Comparison of ENCODE assay signal across 14 cellular contexts in genomic region chr3:13009946-13010315, GRCh38.
DNase-seq lines count a peak whose midpoint lies in the region; ATAC-seq and TF ChIP-seq lines count a peak whose summit lies in the region.
"Had no signal": no experiment of that assay in that cellular context is flagged by ENCODE, and none has a peak within 500 bp of the region (broad histone marks: within the 10 kb centered on the region; RNA-seq: fewer than 3 reads in every experiment).

No MANE protein-coding gene starts in this region.

- H3K9ac ChIP-seq in colonic mucosa (ENCODE audit: low read depth in 2 of 2, low read length in 2 of 2): peak overlapping the region in 1 of 2 donors; percentile 43

- H3K36me3 Mint-ChIP-seq in activated CD4-positive, alpha-beta T cell treated with anti-CD3 and anti-CD28 coated beads, Interleukin-2, amount 10 ng/mL, durations not matched to agents 7 days and 5 days (ENCODE audit: low read depth): peaks cover 54% of the 10 kb centered on the region
- H3K36me3 Mint-ChIP-seq: type B pancreatic cell had no signal

- H3K27ac ChIP-seq in colonic mucosa (peak overlapping the region; percentile 32), spleen (peak overlapping the region; percentile 29 to 99 (median 97))
- H3K27ac ChIP-seq: A549 had no signal

- CTCF ChIA-PET in activated CD4-positive, alpha-beta T cell treated with anti-CD3 and anti-CD28 coated beads, Interleukin-2, amount 10 ng/mL, durations not matched to agents 7 days and 5 days (lab: Charles Lee): interaction anchor here (0.7 to 4.1 kb wide), 2 partner anchors 10 to 15 kb away, joined by 3 to 42 read pairs; no protein-coding TSS in a partner anchor

- DNase-seq in activated CD4-positive, alpha-beta T cell treated with anti-CD3 and anti-CD28 coated beads, Interleukin-2, amount 10 ng/mL, durations not matched to agents 7 days and 5 days: no peak
- no peak for DNase-seq in activated CD4-positive, alpha-beta T cell treated with anti-CD3 and anti-CD28 coated beads for 4 hours
- DNase-seq in NB4 (ENCODE audit: low read depth) (no peak), colonic mucosa (no peak), spleen (peak; percentile 80), NCI-H1417 (lab: John Stamatoyannopoulos, UW) (no peak)
- DNase-seq: MG63, PC-3 had no signal

- peaks cover 10% of the 10 kb centered on the region for H3K4me1 ChIP-seq in colonic mucosa
- H3K4me1 ChIP-seq in spleen: peaks cover 77 to 100% (median 100%) of the 10 kb centered on the region in 6 donors
- H3K4me1 ChIP-seq: A549, body of pancreas, HAP-1 had no signal

- ATAC-seq in HG03521 (IDR thresholded peaks at IDR 0.05; ENCODE audit: unreplicated experiment) (no peak), GM19455 (IDR thresholded peaks at IDR 0.05; ENCODE audit: unreplicated experiment) (no peak)
- ATAC-seq: A549, PC-3 had no signal

- H3K4me3 ChIP-seq in NB4 (ENCODE audit: low read depth, low read length) (peak overlapping the region; percentile 39), colonic mucosa (no peak overlapping the region), spleen (peak overlapping the region in 4 of 8 donors; percentile 10 to 69 (median 18))
- H3K4me3 ChIP-seq: A549, body of pancreas, HAP-1, MG63 had no signal

- H3K27me3 Mint-ChIP-seq in activated CD4-positive, alpha-beta T cell treated with anti-CD3 and anti-CD28 coated beads, Interleukin-2, amount 10 ng/mL, durations not matched to agents 7 days and 5 days: no peaks in the 10 kb centered on the region
- H3K27me3 Mint-ChIP-seq: type B pancreatic cell had no signal

- no peaks in the 10 kb centered on the region for H3K27me3 ChIP-seq in colonic mucosa
- H3K27me3 ChIP-seq in spleen (replicated peaks in 1 of 7): no peaks in the 10 kb centered on the region
- H3K27me3 ChIP-seq: body of pancreas, MG63 had no signal

- TF ChIP-seq POLR2A in NB4 (IDR thresholded peaks at IDR 0.05; ENCODE audit: extremely low read depth, insufficient read length): no peak
- TF ChIP-seq POLR2A in spleen (IDR thresholded peaks at IDR 0.05): no peak

- TF ChIP-seq CTCF in NB4 (IDR thresholded peaks at IDR 0.05; ENCODE audit: low read depth, low read length) (no peak), colonic mucosa (IDR thresholded peaks at IDR 0.05) (no peak), spleen (IDR thresholded peaks at IDR 0.05 in 8 of 11, conservative IDR thresholded peaks at IDR 0.05 in 3 of 11) (peak in 1 of 11 experiments; percentile 17)

- peak overlapping the region; percentile 99 for H3K27ac Mint-ChIP-seq in activated CD4-positive, alpha-beta T cell treated with anti-CD3 and anti-CD28 coated beads, Interleukin-2, amount 10 ng/mL, durations not matched to agents 7 days and 5 days
- H3K27ac Mint-ChIP-seq: type B pancreatic cell had no signal

- no peaks in the 10 kb centered on the region for H3K9me3 Mint-ChIP-seq in activated CD4-positive, alpha-beta T cell treated with anti-CD3 and anti-CD28 coated beads, Interleukin-2, amount 10 ng/mL, durations not matched to agents 7 days and 5 days
- H3K9me3 Mint-ChIP-seq: type B pancreatic cell had no signal

- POLR2A ChIA-PET in activated CD4-positive, alpha-beta T cell treated with anti-CD3 and anti-CD28 coated beads, Interleukin-2, amount 10 ng/mL, durations not matched to agents 7 days and 5 days (lab: Charles Lee): no interaction called here

- intact Hi-C loops in colonic mucosa (cut with DNase I): no loop called here
- intact Hi-C loops in spleen (cut with DNase I; ENCODE audit: low total_unique reads): no loop called here

- H3K9me3 ChIP-seq in colonic mucosa: no peaks in the 10 kb centered on the region
- H3K9me3 ChIP-seq in spleen: no peaks in the 10 kb centered on the region
- H3K9me3 ChIP-seq: A549, body of pancreas, HAP-1, MG63 had no signal

- H3K4me1 Mint-ChIP-seq in activated CD4-positive, alpha-beta T cell treated with anti-CD3 and anti-CD28 coated beads, Interleukin-2, amount 10 ng/mL, durations not matched to agents 7 days and 5 days: peaks cover 90% of the 10 kb centered on the region

- H3K36me3 ChIP-seq in colonic mucosa (no peaks in the 10 kb centered on the region), spleen (peaks cover 0 to 32% (median 0%) of the 10 kb centered on the region in 6 donors)
- H3K36me3 ChIP-seq: HAP-1, MG63 had no signal

- peak overlapping the region; percentile 70 for H3K4me3 Mint-ChIP-seq in activated CD4-positive, alpha-beta T cell treated with anti-CD3 and anti-CD28 coated beads, Interleukin-2, amount 10 ng/mL, durations not matched to agents 7 days and 5 days
- H3K4me3 Mint-ChIP-seq: type B pancreatic cell had no signal

- 73 to 88% (median 83%) methylated on average over 7 of the region's 7 CpGs for WGBS in spleen, 5 donors
